16 cellular contexts compared by ENCODE assay signal in genomic region chr9:33860200-33860871, GRCh38. TPM values are rescaled to one million over a fixed set of nuclear protein-coding genes. Genes with fewer than 3 reads are reported as not detected.
DNase-seq lines count a peak whose midpoint lies in the region; ATAC-seq, FAIRE-seq and TF ChIP-seq lines count a peak whose summit lies in the region.
"Had no signal": no experiment of that assay in that cellular context is flagged by ENCODE, and none has a peak within 500 bp of the region (broad histone marks: within the 10 kb centered on the region; RNA-seq: fewer than 3 reads in every experiment).

No MANE protein-coding gene starts in this region.

- no peak overlapping the region for H3K4me3 ChIP-seq in astrocyte (ENCODE audit: insufficient read depth, low read depth, low read length)
- H3K4me3 ChIP-seq in liver (ENCODE audit: low read depth in 1 of 3, low read length in 3 of 3), result no peak overlapping the region
- H3K4me3 ChIP-seq: cardiac muscle cell, prostate gland had no signal

- FAIRE-seq in astrocyte (lab: Jason Lieb, UNC), result no peak

- H3K27me3 Mint-ChIP-seq in astrocyte (ENCODE audit: low read depth, unreplicated experiment), result no peaks in the 10 kb centered on the region
- no peaks in the 10 kb centered on the region for H3K27me3 Mint-ChIP-seq in activated T-helper 1 cell treated with anti-CD3 and anti-CD28 coated beads, Interleukin-12 subunit alpha, Interleukin-12 subunit beta, Interleukin-2, Interleukin-4 antibody, amounts not matched to agents 30 ng/mL and 10 ng/mL and 1 ng/mL, durations not matched to agents 14 hours and 24 hours and 36 hours (ENCODE audit: insufficient read depth)

- TF ChIP-seq CTCF in GM12874 (IDR thresholded peaks at IDR 0.05; ENCODE audit: insufficient read depth, low read depth, low read length) (peak; percentile 15; the same call in 1 of the 2 replicates), astrocyte (IDR thresholded peaks at IDR 0.05; ENCODE audit: insufficient read depth, low read depth, low read length) (peak; percentile 12), liver (IDR thresholded peaks at IDR 0.05; ENCODE audit: low read depth, low read length, missing input control) (peak; percentile 23)

- no peak for TF ChIP-seq RAD21 in liver (IDR thresholded peaks at IDR 0.05)

- peak; percentile 15 for DNase-seq in AG20443 (ENCODE audit: low spot score)
- peak; percentile 47 for DNase-seq in astrocyte (ENCODE audit: low read depth)
- DNase-seq in activated T-helper 1 cell treated with anti-CD3 and anti-CD28 coated beads, Interleukin-12 subunit alpha, Interleukin-12 subunit beta, Interleukin-2, Interleukin-4 antibody, amounts not matched to agents 30 ng/mL and 10 ng/mL and 1 ng/mL, durations not matched to agents 14 hours and 24 hours and 36 hours (ENCODE audit: low spot score), result no peak
- DNase-seq: Calu3, foreskin melanocyte, IMR-90, left colon, NCI-H2029, OCI-M1 had no signal

- H3K36me3 ChIP-seq in astrocyte (ENCODE audit: insufficient read depth, low read length) (no peaks in the 10 kb centered on the region), liver (ENCODE audit: control insufficient read depth in 4 of 4, insufficient read depth in 3 of 4, low read depth in 1 of 4, low read length in 3 of 4) (peaks cover 0 to 4% (median 0%) of the 10 kb centered on the region in 4 donors)
- H3K36me3 ChIP-seq: cardiac muscle cell, prostate gland had no signal

- H3K9me3 Mint-ChIP-seq in astrocyte (ENCODE audit: unreplicated experiment), result no peaks in the 10 kb centered on the region
- H3K9me3 Mint-ChIP-seq in activated T-helper 1 cell treated with anti-CD3 and anti-CD28 coated beads, Interleukin-12 subunit alpha, Interleukin-12 subunit beta, Interleukin-2, Interleukin-4 antibody, amounts not matched to agents 30 ng/mL and 10 ng/mL and 1 ng/mL, durations not matched to agents 14 hours and 24 hours and 36 hours, result no peaks in the 10 kb centered on the region

- peaks cover 95% of the 10 kb centered on the region for H3K79me2 ChIP-seq in astrocyte (ENCODE audit: insufficient read depth, low read length)

- H2AFZ ChIP-seq in astrocyte (ENCODE audit: low read depth, low read length), result no peak overlapping the region

- intact Hi-C loops in activated T-helper 1 cell treated with anti-CD3 and anti-CD28 coated beads, Interleukin-12 subunit alpha, Interleukin-12 subunit beta, Interleukin-2, Interleukin-4 antibody, amounts not matched to agents 30 ng/mL and 10 ng/mL and 1 ng/mL, durations not matched to agents 14 hours and 24 hours and 36 hours (cut with micrococcal nuclease), result no loop called here

- no peak overlapping the region for H3K27ac ChIP-seq in astrocyte (ENCODE audit: low read depth, low read length)
- H3K27ac ChIP-seq in liver (ENCODE audit: low read depth in 1 of 2, low read length in 2 of 2), result no peak overlapping the region
- H3K27ac ChIP-seq: prostate gland had no signal

- H3K9me3 ChIP-seq in astrocyte (ENCODE audit: insufficient read depth, low read depth, low read length) (no peaks in the 10 kb centered on the region), liver (ENCODE audit: control insufficient read depth in 4 of 4, low read length in 3 of 4) (no peaks in the 10 kb centered on the region)
- H3K9me3 ChIP-seq: prostate gland had no signal

- H3K27me3 ChIP-seq in astrocyte (ENCODE audit: insufficient read depth, low read length) (no peaks in the 10 kb centered on the region), liver (ENCODE audit: control insufficient read depth in 4 of 4, insufficient read depth in 4 of 4, low read length in 3 of 4) (no peaks in the 10 kb centered on the region)
- H3K27me3 ChIP-seq: cardiac muscle cell had no signal

- H3K4me1 ChIP-seq in astrocyte (ENCODE audit: insufficient read depth, low read length), result peaks cover 6% of the 10 kb centered on the region
- peaks cover 9 to 25% (median 13%) of the 10 kb centered on the region in 4 donors for H3K4me1 ChIP-seq in liver (ENCODE audit: control insufficient read depth in 4 of 4, insufficient read depth in 4 of 4, low read length in 3 of 4)
- H3K4me1 ChIP-seq: prostate gland had no signal

- WGBS in liver, result 90% methylated on average over 1 of the region's 1 CpG

- peaks cover 88% of the 10 kb centered on the region for H4K20me1 ChIP-seq in astrocyte (ENCODE audit: insufficient read depth, low read length)

- ATAC-seq in HG02884 (IDR thresholded peaks at IDR 0.05; ENCODE audit: unreplicated experiment), result no peak
- ATAC-seq in HG02642 (IDR thresholded peaks at IDR 0.05; ENCODE audit: poor library complexity, unreplicated experiment), result no peak
- no peak for ATAC-seq in HG02870 (IDR thresholded peaks at IDR 0.05; ENCODE audit: unreplicated experiment)
- ATAC-seq: left colon had no signal

- no peak overlapping the region for H3K4me2 ChIP-seq in astrocyte (ENCODE audit: low read length)

- H3K36me3 Mint-ChIP-seq in astrocyte (ENCODE audit: low read depth, unreplicated experiment), result peaks cover 8% of the 10 kb centered on the region
- H3K36me3 Mint-ChIP-seq in activated T-helper 1 cell treated with anti-CD3 and anti-CD28 coated beads, Interleukin-12 subunit alpha, Interleukin-12 subunit beta, Interleukin-2, Interleukin-4 antibody, amounts not matched to agents 30 ng/mL and 10 ng/mL and 1 ng/mL, durations not matched to agents 14 hours and 24 hours and 36 hours (ENCODE audit: low read depth), result peaks cover 7% of the 10 kb centered on the region

- peak overlapping the region; percentile 93 for H3K27ac Mint-ChIP-seq in astrocyte (ENCODE audit: unreplicated experiment)
- H3K27ac Mint-ChIP-seq in activated T-helper 1 cell treated with anti-CD3 and anti-CD28 coated beads, Interleukin-12 subunit alpha, Interleukin-12 subunit beta, Interleukin-2, Interleukin-4 antibody, amounts not matched to agents 30 ng/mL and 10 ng/mL and 1 ng/mL, durations not matched to agents 14 hours and 24 hours and 36 hours, result no peak overlapping the region

- H3K9ac ChIP-seq in astrocyte (ENCODE audit: low read length) (no peak overlapping the region), liver (ENCODE audit: low read depth in 1 of 2, low read length in 2 of 2) (no peak overlapping the region)

- H3K4me1 Mint-ChIP-seq in astrocyte (ENCODE audit: low read depth, unreplicated experiment), result peaks cover 33% of the 10 kb centered on the region
- H3K4me1 Mint-ChIP-seq in activated T-helper 1 cell treated with anti-CD3 and anti-CD28 coated beads, Interleukin-12 subunit alpha, Interleukin-12 subunit beta, Interleukin-2, Interleukin-4 antibody, amounts not matched to agents 30 ng/mL and 10 ng/mL and 1 ng/mL, durations not matched to agents 14 hours and 24 hours and 36 hours (ENCODE audit: low read depth), result peaks cover 5% of the 10 kb centered on the region

- no peak overlapping the region for H3K4me3 Mint-ChIP-seq in astrocyte (ENCODE audit: unreplicated experiment)
- no peak overlapping the region for H3K4me3 Mint-ChIP-seq in activated T-helper 1 cell treated with anti-CD3 and anti-CD28 coated beads, Interleukin-12 subunit alpha, Interleukin-12 subunit beta, Interleukin-2, Interleukin-4 antibody, amounts not matched to agents 30 ng/mL and 10 ng/mL and 1 ng/mL, durations not matched to agents 14 hours and 24 hours and 36 hours

TF ChIP-seq in liver, 16 proteins besides CTCF, POLR2A, EP300 and RAD21 (continues in another document):
- TF ChIP-seq HNF4A (conservative IDR thresholded peaks at IDR 0.05) (no peak), NR2F2 (IDR thresholded peaks at IDR 0.05) (no peak), RXRA (IDR thresholded peaks at IDR 0.05) (no peak), TAF1 (conservative IDR thresholded peaks at IDR 0.05) (no peak), JUND (IDR thresholded peaks at IDR 0.05) (no peak), EGR1 (IDR thresholded peaks at IDR 0.05; ENCODE audit: low read depth in 2 of 2) (no peak), HNF4G (IDR thresholded peaks at IDR 0.05) (no peak), SP1 (IDR thresholded peaks at IDR 0.05) (no peak), ATF3 (IDR thresholded peaks at IDR 0.05) (no peak), FOXA1 (IDR thresholded peaks at IDR 0.05) (no peak), FOXA2 (IDR thresholded peaks at IDR 0.05) (no peak), YY1 (IDR thresholded peaks at IDR 0.05) (no peak)
- TF ChIP-seq, protein P1, sequence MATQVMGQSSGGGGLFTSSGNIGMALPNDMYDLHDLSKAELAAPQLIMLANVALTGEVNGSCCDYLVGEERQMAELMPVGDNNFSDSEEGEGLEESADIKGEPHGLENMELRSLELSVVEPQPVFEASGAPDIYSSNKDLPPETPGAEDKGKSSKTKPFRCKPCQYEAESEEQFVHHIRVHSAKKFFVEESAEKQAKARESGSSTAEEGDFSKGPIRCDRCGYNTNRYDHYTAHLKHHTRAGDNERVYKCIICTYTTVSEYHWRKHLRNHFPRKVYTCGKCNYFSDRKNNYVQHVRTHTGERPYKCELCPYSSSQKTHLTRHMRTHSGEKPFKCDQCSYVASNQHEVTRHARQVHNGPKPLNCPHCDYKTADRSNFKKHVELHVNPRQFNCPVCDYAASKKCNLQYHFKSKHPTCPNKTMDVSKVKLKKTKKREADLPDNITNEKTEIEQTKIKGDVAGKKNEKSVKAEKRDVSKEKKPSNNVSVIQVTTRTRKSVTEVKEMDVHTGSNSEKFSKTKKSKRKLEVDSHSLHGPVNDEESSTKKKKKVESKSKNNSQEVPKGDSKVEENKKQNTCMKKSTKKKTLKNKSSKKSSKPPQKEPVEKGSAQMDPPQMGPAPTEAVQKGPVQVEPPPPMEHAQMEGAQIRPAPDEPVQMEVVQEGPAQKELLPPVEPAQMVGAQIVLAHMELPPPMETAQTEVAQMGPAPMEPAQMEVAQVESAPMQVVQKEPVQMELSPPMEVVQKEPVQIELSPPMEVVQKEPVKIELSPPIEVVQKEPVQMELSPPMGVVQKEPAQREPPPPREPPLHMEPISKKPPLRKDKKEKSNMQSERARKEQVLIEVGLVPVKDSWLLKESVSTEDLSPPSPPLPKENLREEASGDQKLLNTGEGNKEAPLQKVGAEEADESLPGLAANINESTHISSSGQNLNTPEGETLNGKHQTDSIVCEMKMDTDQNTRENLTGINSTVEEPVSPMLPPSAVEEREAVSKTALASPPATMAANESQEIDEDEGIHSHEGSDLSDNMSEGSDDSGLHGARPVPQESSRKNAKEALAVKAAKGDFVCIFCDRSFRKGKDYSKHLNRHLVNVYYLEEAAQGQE (IDR thresholded peaks at IDR 0.05), result no peak
- TF ChIP-seq, protein P2, sequence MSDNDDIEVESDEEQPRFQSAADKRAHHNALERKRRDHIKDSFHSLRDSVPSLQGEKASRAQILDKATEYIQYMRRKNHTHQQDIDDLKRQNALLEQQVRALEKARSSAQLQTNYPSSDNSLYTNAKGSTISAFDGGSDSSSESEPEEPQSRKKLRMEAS (IDR thresholded peaks at IDR 0.05), result no peak

RNA-seq across cellular contexts. Expression of gene UBE2R2, which starts 43.4 kb away (rescaled TPM):
- total RNA-seq in astrocyte, result 48.7 and 53.5 TPM in 2 replicates
- total RNA-seq in liver, result 10 to 100 TPM; 10.8 to 13.4 TPM
- polyA plus RNA-seq in liver, result 10 to 100 TPM; 15.0 TPM
- total RNA-seq in activated T-helper 1 cell treated with anti-CD3 and anti-CD28 coated beads, Interleukin-12 subunit alpha, Interleukin-12 subunit beta, Interleukin-2, Interleukin-4 antibody, amounts not matched to agents 30 ng/mL and 10 ng/mL and 1 ng/mL, durations not matched to agents 14 hours and 24 hours and 36 hours, result 40.0 and 41.0 TPM in 2 replicates
